ENCODE assay signal across 11 cellular contexts in genomic region chr4:142407569-142407968, GRCh38.
DNase-seq lines count a peak whose midpoint lies in the region; ATAC-seq and TF ChIP-seq lines count a peak whose summit lies in the region.
"Had no signal": no experiment of that assay in that cellular context is flagged by ENCODE, and none has a peak within 500 bp of the region (broad histone marks: within the 10 kb centered on the region; RNA-seq: fewer than 3 reads in every experiment).

No MANE protein-coding gene starts in this region.

- H3K36me3 Mint-ChIP-seq in T-helper 2 cell treated with Interferon-gamma antibody and Interleukin-4, amounts not matched to agents 5 μg/mL and 100 μg/mL, for 36 hours (ENCODE audit: low read depth) = peaks cover 10% of the 10 kb centered on the region
- no peaks in the 10 kb centered on the region for H3K36me3 Mint-ChIP-seq in nephron progenitor cell (ENCODE audit: low read depth)

- 0 out of 2 replicates have a peak overlapping the region, but pooled peaks have one; percentile 15 for H3K4me3 ChIP-seq in PC-9
- H3K4me3 ChIP-seq in effector memory CD4-positive, alpha-beta T cell (ENCODE audit: insufficient read depth, low read depth, low read length, poor library complexity, severe bottlenecking) = no peak overlapping the region
- H3K4me3 ChIP-seq: sigmoid colon, upper lobe of right lung had no signal

- intact Hi-C loops in PC-9 (cut with micrococcal nuclease; ENCODE audit: unreplicated experiment) = loop anchor here (10.0 kb wide), 1 partner anchor 53 kb away; no protein-coding TSS in a partner anchor

- H3K27ac ChIP-seq in PC-9 = peak overlapping the region; percentile 100
- peak overlapping the region; percentile 76 for H3K27ac ChIP-seq in effector memory CD4-positive, alpha-beta T cell (ENCODE audit: insufficient read depth, low read length, poor library complexity, severe bottlenecking)
- H3K27ac ChIP-seq: KMS-11, sigmoid colon, upper lobe of right lung had no signal

- H3K27me3 ChIP-seq in PC-9 (ENCODE audit: insufficient read depth, low read depth) = no peaks in the 10 kb centered on the region
- H3K27me3 ChIP-seq in effector memory CD4-positive, alpha-beta T cell (replicated peaks; ENCODE audit: control insufficient read depth, insufficient read depth, low read length, poor library complexity, severe bottlenecking) = no peaks in the 10 kb centered on the region
- H3K27me3 ChIP-seq: sigmoid colon, upper lobe of right lung had no signal

- no peaks in the 10 kb centered on the region for H3K9me2 ChIP-seq in PC-9 (ENCODE audit: insufficient read depth)

- peaks cover 20% of the 10 kb centered on the region for H3K79me2 ChIP-seq in PC-9 (ENCODE audit: low read depth)

- peak overlapping the region; percentile 99 for H3K27ac Mint-ChIP-seq in T-helper 2 cell treated with Interferon-gamma antibody and Interleukin-4, amounts not matched to agents 5 μg/mL and 100 μg/mL, for 36 hours
- peak overlapping the region; percentile 95 for H3K27ac Mint-ChIP-seq in nephron progenitor cell

- POLR2A ChIA-PET in PC-9 (lab: Charles Lee; ENCODE audit: unreplicated experiment) = interaction anchor here (0.6 to 0.8 kb wide), 2 partner anchors 29 to 313 kb away, joined by 3 to 9 read pairs; no protein-coding TSS in a partner anchor

- H3K9me3 ChIP-seq in PC-9 (ENCODE audit: insufficient read depth, low read depth) = no peaks in the 10 kb centered on the region
- H3K9me3 ChIP-seq in effector memory CD4-positive, alpha-beta T cell (ENCODE audit: control insufficient read depth, low read length) = no peaks in the 10 kb centered on the region
- H3K9me3 ChIP-seq: sigmoid colon, upper lobe of right lung had no signal

- DNase-seq in T-helper 2 cell treated with Interferon-gamma antibody and Interleukin-4, amounts not matched to agents 5 μg/mL and 100 μg/mL, for 36 hours (ENCODE audit: low spot score) = no peak
- no peak for DNase-seq in T-helper 2 cell
- no peak for DNase-seq in PC-9
- DNase-seq in effector memory CD4-positive, alpha-beta T cell = no peak
- DNase-seq in nephron progenitor cell = no peak
- no peak for DNase-seq in RPMI8226
- DNase-seq in SKM-1 (lab: John Stamatoyannopoulos, UW; ENCODE audit: unreplicated experiment) = no peak
- DNase-seq: sigmoid colon, upper lobe of right lung had no signal

- CTCF ChIA-PET in PC-9 (lab: Charles Lee) = interaction anchor here (1.5 to 2.1 kb wide), 2 partner anchors 29 to 66 kb away, joined by 3 to 8 read pairs; no protein-coding TSS in a partner anchor

- TSS peak; percentile 16 for BruUV-seq in PC-9 (replicated peaks; lab: Mats Ljungman, UMichigan)

- H3K4me3 Mint-ChIP-seq in T-helper 2 cell treated with Interferon-gamma antibody and Interleukin-4, amounts not matched to agents 5 μg/mL and 100 μg/mL, for 36 hours = peak overlapping the region; percentile 94
- H3K4me3 Mint-ChIP-seq in nephron progenitor cell = no peak overlapping the region

- H3K36me3 ChIP-seq in PC-9 (ENCODE audit: low read depth) = peaks cover 5% of the 10 kb centered on the region
- H3K36me3 ChIP-seq in effector memory CD4-positive, alpha-beta T cell (ENCODE audit: control insufficient read depth, insufficient read depth, low read length) = no peaks in the 10 kb centered on the region
- H3K36me3 ChIP-seq: sigmoid colon, upper lobe of right lung had no signal

- H3K9me3 Mint-ChIP-seq in T-helper 2 cell treated with Interferon-gamma antibody and Interleukin-4, amounts not matched to agents 5 μg/mL and 100 μg/mL, for 36 hours = no peaks in the 10 kb centered on the region
- H3K9me3 Mint-ChIP-seq in nephron progenitor cell = no peaks in the 10 kb centered on the region

- no peak for ATAC-seq in HG02678 (IDR thresholded peaks at IDR 0.05; ENCODE audit: unreplicated experiment)
- ATAC-seq: upper lobe of right lung had no signal

- H3F3A ChIP-seq in PC-9 (ENCODE audit: insufficient read depth, low read depth) = peaks cover 37% of the 10 kb centered on the region

- H4K20me1 ChIP-seq in PC-9 (ENCODE audit: insufficient read depth) = no peaks in the 10 kb centered on the region

- peaks cover 70% of the 10 kb centered on the region for H3K4me1 ChIP-seq in PC-9 (replicated peaks; ENCODE audit: insufficient read depth)
- peaks cover 17% of the 10 kb centered on the region for H3K4me1 ChIP-seq in effector memory CD4-positive, alpha-beta T cell (ENCODE audit: control insufficient read depth, insufficient read depth, low read length, poor library complexity, severe bottlenecking)

- peaks cover 51% of the 10 kb centered on the region for H3K4me1 Mint-ChIP-seq in T-helper 2 cell treated with Interferon-gamma antibody and Interleukin-4, amounts not matched to agents 5 μg/mL and 100 μg/mL, for 36 hours (ENCODE audit: low read depth)
- H3K4me1 Mint-ChIP-seq in nephron progenitor cell = peaks cover 57% of the 10 kb centered on the region

- H3K4me2 ChIP-seq in PC-9 = peak overlapping the region; percentile 61
- H3K4me2 ChIP-seq: KMS-11 had no signal

- H2AFZ ChIP-seq in PC-9 = no peak overlapping the region

- no peaks in the 10 kb centered on the region for H3K27me3 Mint-ChIP-seq in T-helper 2 cell treated with Interferon-gamma antibody and Interleukin-4, amounts not matched to agents 5 μg/mL and 100 μg/mL, for 36 hours (ENCODE audit: low read depth)
- no peaks in the 10 kb centered on the region for H3K27me3 Mint-ChIP-seq in nephron progenitor cell (ENCODE audit: low read depth, poor library complexity)

- TF ChIP-seq CTCF in PC-9 (conservative IDR thresholded peaks at IDR 0.05) (no peak), nephron progenitor cell (IDR thresholded peaks at IDR 0.05) (no peak)
